ENCODE assay signal across 12 cellular contexts in the genomic region with DNA sequence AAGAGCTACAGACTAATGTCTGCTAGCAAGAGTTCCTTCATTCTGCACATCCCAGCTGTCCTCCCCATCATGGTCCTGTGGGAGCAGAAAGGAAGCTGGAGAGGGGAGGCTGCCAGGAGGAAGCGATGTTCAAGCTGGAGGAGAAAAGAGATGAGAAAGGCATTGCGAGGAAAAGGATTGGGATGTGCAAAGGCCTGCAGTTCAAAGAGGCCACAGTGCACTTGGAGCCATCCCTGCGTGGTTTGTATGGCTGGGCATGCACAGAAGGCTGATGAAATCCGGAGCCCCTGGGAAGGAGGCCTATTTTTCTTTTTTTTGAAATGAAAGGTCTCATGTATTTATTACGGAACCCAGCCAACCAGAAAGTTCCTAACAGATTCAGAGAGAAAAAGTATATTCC. TPM values are rescaled to one million over a fixed set of nuclear protein-coding genes. Genes with fewer than 3 reads are reported as not detected.
A peak's percentile ranks its signal among the peaks of the same experiment; 100 is the strongest.
DNase-seq lines count a peak whose midpoint lies in the region; ATAC-seq and TF ChIP-seq lines count a peak whose summit lies in the region.
"Had no signal": no experiment of that assay in that cellular context is flagged by ENCODE, and none has a peak within 500 bp of the region (broad histone marks: within the 10 kb centered on the region; RNA-seq: fewer than 3 reads in every experiment).

No MANE protein-coding gene starts in this region.

- H3K4me1 ChIP-seq in RWPE2 (ENCODE audit: insufficient read depth, poor library complexity, severe bottlenecking) (peaks cover 37% of the 10 kb centered on the region), gastroesophageal sphincter (peaks cover 0 to 64% (median 19%) of the 10 kb centered on the region in 3 donors), psoas muscle (peaks cover 87% of the 10 kb centered on the region)

- H3K4me3 ChIP-seq in RWPE2 (ENCODE audit: severe bottlenecking) (no peak overlapping the region), gastroesophageal sphincter (no peak overlapping the region), psoas muscle (no peak overlapping the region)

- intact Hi-C loops in CD14-positive monocyte (cut with micrococcal nuclease) (no loop called here), psoas muscle (cut with DNase I) (no loop called here)

- DNase-seq in CD14-positive monocyte (ENCODE audit: low spot score) (peak; percentile 10), RWPE2 (ENCODE audit: low spot score) (no peak), psoas muscle (peak; percentile 64 to 78), DMS 273 treated with DMSO at 0.1 percent for 48 hours (lab: John Stamatoyannopoulos, UW) (no peak)
- no peak for DNase-seq in activated T-cell treated with anti-CD3 and anti-CD28 coated beads, Interleukin-2, amount 50 U/mL, for 4 hours
- DNase-seq in activated CD4-positive, CD25-positive, alpha-beta regulatory T cell (lab: John Stamatoyannopoulos, UW) = no peak
- DNase-seq: activated naive CD4-positive, alpha-beta T cell treated with anti-CD3 and anti-CD28 coated beads, Interleukin-2, amount 50 U/mL, for 16 hours; natural killer cell had no signal

- WGBS in gastroesophageal sphincter (ENCODE audit: low coverage in 1 of 2), 2 donors = 54 to 72% methylated on average over 4 to 5 of the region's 5 CpGs
- 59 to 77% (median 69%) methylated on average over 5 of the region's 5 CpGs for WGBS in psoas muscle, 3 donors

- H3K36me3 Mint-ChIP-seq in CD14-positive monocyte = no peaks in the 10 kb centered on the region
- H3K36me3 Mint-ChIP-seq in activated T-cell treated with anti-CD3 and anti-CD28 coated beads, Interleukin-2, amount 50 U/mL, for 4 hours (ENCODE audit: insufficient read depth) = no peaks in the 10 kb centered on the region

- H3K27ac ChIP-seq in RWPE2 (ENCODE audit: poor library complexity, severe bottlenecking) = peak overlapping the region; percentile 96
- peak overlapping the region in 3 of 4 donors; percentile 60 to 99 (median 68) for H3K27ac ChIP-seq in gastroesophageal sphincter
- peak overlapping the region; percentile 65 for H3K27ac ChIP-seq in psoas muscle
- H3K27ac ChIP-seq: VCaP had no signal

- H3K36me3 ChIP-seq in RWPE2 (ENCODE audit: low read depth) = peaks cover 22% of the 10 kb centered on the region
- peaks cover 0 to 45% of the 10 kb centered on the region in 2 donors for H3K36me3 ChIP-seq in gastroesophageal sphincter
- H3K36me3 ChIP-seq in psoas muscle (ENCODE audit: insufficient read depth in 1 of 2, low read depth in 1 of 2) = peaks cover 0 to 21% of the 10 kb centered on the region in 2 donors

- H3K27me3 ChIP-seq in RWPE2 (ENCODE audit: insufficient read depth, poor library complexity, severe bottlenecking) (no peaks in the 10 kb centered on the region), gastroesophageal sphincter (no peaks in the 10 kb centered on the region), psoas muscle (ENCODE audit: insufficient read depth in 3 of 3, low read length in 2 of 3) (no peaks in the 10 kb centered on the region)

- peaks cover 0 to 7% (median 3%) of the 10 kb centered on the region in 3 donors for H3K27me3 Mint-ChIP-seq in CD14-positive monocyte (ENCODE audit: low read depth in 3 of 3)
- H3K27me3 Mint-ChIP-seq in activated T-cell treated with anti-CD3 and anti-CD28 coated beads, Interleukin-2, amount 50 U/mL, for 4 hours (ENCODE audit: low read depth) = no peaks in the 10 kb centered on the region
- H3K27me3 Mint-ChIP-seq: stimulated activated naive CD8-positive, alpha-beta T cell treated with anti-CD3 and anti-CD28 coated beads, Interleukin-15, Interleukin-2, amounts not matched to agents 100 ng/mL and 50 ng/mL, for 24 hours had no signal

- peaks cover 8% of the 10 kb centered on the region for H3K9me3 ChIP-seq in RWPE2 (ENCODE audit: severe bottlenecking)
- H3K9me3 ChIP-seq in gastroesophageal sphincter = peaks cover 0 to 9% (median 0%) of the 10 kb centered on the region in 3 donors
- H3K9me3 ChIP-seq in psoas muscle = no peaks in the 10 kb centered on the region

- ATAC-seq in RWPE2 (ENCODE audit: low read depth) (no peak), gastroesophageal sphincter (peak; percentile 68), psoas muscle (no peak), GM21723 (IDR thresholded peaks at IDR 0.05; ENCODE audit: unreplicated experiment) (no peak)
- ATAC-seq in activated T-cell treated with anti-CD3 and anti-CD28 coated beads, Interleukin-2, amount 50 U/mL, for 4 hours = no peak
- ATAC-seq: natural killer cell had no signal

- no peak for TF ChIP-seq CTCF in CD14-positive monocyte (IDR thresholded peaks at IDR 0.05)
- TF ChIP-seq CTCF in RWPE2 (IDR thresholded peaks at IDR 0.05; ENCODE audit: poor library complexity, severe bottlenecking) = no peak
- TF ChIP-seq CTCF in gastroesophageal sphincter (IDR thresholded peaks at IDR 0.05) = no peak
- TF ChIP-seq CTCF in psoas muscle (IDR thresholded peaks at IDR 0.05) = no peak

- no peak for TF ChIP-seq EP300 in gastroesophageal sphincter (IDR thresholded peaks at IDR 0.05)

- peaks cover 0 to 7% (median 3%) of the 10 kb centered on the region in 7 donors for H3K9me3 Mint-ChIP-seq in CD14-positive monocyte
- peaks cover 7% of the 10 kb centered on the region for H3K9me3 Mint-ChIP-seq in activated T-cell treated with anti-CD3 and anti-CD28 coated beads, Interleukin-2, amount 50 U/mL, for 4 hours
- H3K9me3 Mint-ChIP-seq: natural killer cell had no signal

- H3K4me3 Mint-ChIP-seq in CD14-positive monocyte = no peak overlapping the region
- no peak overlapping the region for H3K4me3 Mint-ChIP-seq in activated T-cell treated with anti-CD3 and anti-CD28 coated beads, Interleukin-2, amount 50 U/mL, for 4 hours
- H3K4me3 Mint-ChIP-seq: natural killer cell; stimulated activated naive CD8-positive, alpha-beta T cell treated with anti-CD3 and anti-CD28 coated beads, Interleukin-15, Interleukin-2, amounts not matched to agents 100 ng/mL and 50 ng/mL, for 24 hours had no signal

- TF ChIP-seq POLR2A in gastroesophageal sphincter (IDR thresholded peaks at IDR 0.05) = no peak

- peak overlapping the region in 1 of 7 donors; percentile 26 for H3K27ac Mint-ChIP-seq in CD14-positive monocyte
- H3K27ac Mint-ChIP-seq: natural killer cell; stimulated activated naive CD8-positive, alpha-beta T cell treated with anti-CD3 and anti-CD28 coated beads, Interleukin-15, Interleukin-2, amounts not matched to agents 100 ng/mL and 50 ng/mL, for 24 hours had no signal

- no peaks in the 10 kb centered on the region for H3K4me1 Mint-ChIP-seq in CD14-positive monocyte
- H3K4me1 Mint-ChIP-seq in activated T-cell treated with anti-CD3 and anti-CD28 coated beads, Interleukin-2, amount 50 U/mL, for 4 hours (ENCODE audit: low read depth) = no peaks in the 10 kb centered on the region
- H3K4me1 Mint-ChIP-seq: natural killer cell had no signal

RNA-seq across cellular contexts. Expression of a gene that starts 22.8 kb away (rescaled TPM):
- polyA plus RNA-seq in CD14-positive monocyte (not detected), psoas muscle (1 to 10 TPM; 4.0 to 6.1 (median 5.1) TPM)
- total RNA-seq in gastroesophageal sphincter (100 to 1,000 TPM in 3 of 4 donors, 10 to 100 TPM in 1; 93.2 to 226 (median 153) TPM), psoas muscle (10 to 100 TPM; 16.5 to 36.6 (median 29.6) TPM)
- under 1 TPM; 0.16 to 0.87 (median 0.20) TPM for total RNA-seq in activated T-cell treated with anti-CD3 and anti-CD28 coated beads, Interleukin-2, amount 50 U/mL, for 4 hours
- total RNA-seq: natural killer cell had no signal

Comparison
In these comparisons a context has a peak if more than half of its experiments do, and no peak if none do; other contexts are left out.
1. DNase-seq: peak in CD14-positive monocyte (single experiment) and psoas muscle (2 of 2); none in RWPE2 (single experiment), activated T-cell treated with anti-CD3 and anti-CD28 coated beads, Interleukin-2, amount 50 U/mL, for 4 hours (single experiment), activated CD4-positive, CD25-positive, alpha-beta regulatory T cell (0 of 4) and DMS 273 treated with DMSO at 0.1 percent for 48 hours (single experiment).
2. RNA of a gene that starts 22.8 kb away (total RNA-seq): 93.2 to 226 TPM in gastroesophageal sphincter and 16.5 to 36.6 TPM in psoas muscle; 0.16 to 0.87 TPM in activated T-cell treated with anti-CD3 and anti-CD28 coated beads, Interleukin-2, amount 50 U/mL, for 4 hours; every median in the first group is over 4 times any median in the second.
3. Peak in every context shown above with its lines, with median percentiles within 50 percentile points of each other: H3K27ac ChIP-seq.